7 cellular contexts compared by ENCODE assay signal in genomic region chr3:160613661-160614060, GRCh38.
"Had no signal": no experiment of that assay in that cellular context is flagged by ENCODE, and none has a peak within 500 bp of the region (broad histone marks: within the 10 kb centered on the region; RNA-seq: fewer than 3 reads in every experiment).

No MANE protein-coding gene starts in this region.

- FAIRE-seq: HepG2 had no signal

- H3K9ac ChIP-seq: GM23248 had no signal

- H3K36me3 ChIP-seq: HAP-1 had no signal

- H3K4me3 ChIP-seq: GM23248, HAP-1 had no signal

- H3K4me1 ChIP-seq: HAP-1 had no signal

- H2AFZ ChIP-seq: GM23248 had no signal

- H3K9me3 ChIP-seq: HAP-1 had no signal

- DNase-seq: GM23248, GOT3, H7, HFFc6 had no signal

- H3K27ac ChIP-seq: GM23248, HL-60 had no signal
